In the genomic region with DNA sequence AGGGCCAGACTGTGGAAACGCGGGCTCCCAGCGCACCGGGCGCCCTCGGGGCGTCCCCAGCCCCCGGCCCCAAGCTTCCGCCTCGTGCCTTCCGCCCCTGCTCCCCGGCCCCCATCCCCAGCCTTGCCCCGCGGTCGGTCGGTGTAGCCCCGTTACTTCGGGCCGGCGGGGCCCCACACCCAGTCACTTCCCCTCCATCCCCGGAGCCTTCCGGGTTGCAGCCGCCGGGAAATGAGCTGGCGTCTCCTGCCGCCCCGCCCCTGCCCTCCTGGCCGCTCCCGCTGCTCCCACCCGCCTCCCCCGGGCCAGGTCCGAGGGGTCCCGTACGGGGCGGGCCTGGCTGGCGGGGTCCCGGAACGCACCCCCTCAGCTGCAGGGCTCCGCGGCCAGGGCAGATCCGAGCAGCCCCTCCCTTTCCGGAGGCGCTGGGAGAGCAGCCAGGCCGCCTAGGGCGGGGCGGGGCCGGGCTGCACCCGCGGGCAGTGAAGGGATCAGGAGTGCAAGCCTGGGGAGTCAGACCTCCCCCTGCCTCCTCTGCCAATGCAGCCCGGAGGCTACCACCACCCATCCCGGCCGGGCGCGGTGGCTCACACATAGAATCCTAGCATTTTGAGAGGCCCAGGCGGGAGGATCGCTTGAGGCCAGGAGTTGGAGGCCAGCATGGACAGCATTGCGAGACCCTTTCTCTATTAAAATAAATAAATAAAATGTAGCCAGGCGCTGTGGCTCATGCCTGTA, we compare ENCODE assay signal across 8 cellular contexts. TPM values are rescaled to one million over a fixed set of nuclear protein-coding genes. Genes with fewer than 3 reads are reported as not detected.
A peak's percentile ranks its signal among the peaks of the same experiment; 100 is the strongest.
DNase-seq lines count a peak whose midpoint lies in the region; ATAC-seq and TF ChIP-seq lines count a peak whose summit lies in the region.

No MANE protein-coding gene starts in this region.

- no peak for TF ChIP-seq RAD21 in SK-N-SH (IDR thresholded peaks at IDR 0.05; ENCODE audit: low read length)

- CTCF ChIA-PET in SK-N-SH (lab: Yijun Ruan, JAX): interaction anchor here (1.0 to 1.4 kb wide), 2 partner anchors 9 to 34 kb away, joined by 3 read pairs; partner anchors contain the start of gene BUD31

- H3K9me3 Mint-ChIP-seq in activated naive CD8-positive, alpha-beta T cell (ENCODE audit: low read depth): no peaks in the 10 kb centered on the region
- no peaks in the 10 kb centered on the region for H3K9me3 Mint-ChIP-seq in osteocyte (ENCODE audit: unreplicated experiment)

- H3K27ac ChIP-seq in SK-N-SH (ENCODE audit: low read depth in 2 of 2, low read length in 1 of 2): peak overlapping the region; percentile 12 to 45; a peak in 3 of 4 replicates
- peak overlapping the region; percentile 78 to 79 for H3K27ac ChIP-seq in uterus

- H3K27ac Mint-ChIP-seq in activated naive CD8-positive, alpha-beta T cell: peak overlapping the region; percentile 34
- H3K27ac Mint-ChIP-seq in osteocyte (ENCODE audit: unreplicated experiment): peak overlapping the region; percentile 38

- H3K27me3 Mint-ChIP-seq in activated naive CD8-positive, alpha-beta T cell: no peaks in the 10 kb centered on the region
- no peaks in the 10 kb centered on the region for H3K27me3 Mint-ChIP-seq in osteocyte (ENCODE audit: unreplicated experiment)

- H3K79me2 ChIP-seq in SK-N-SH (ENCODE audit: insufficient read depth): peaks cover 58% of the 10 kb centered on the region

- peak overlapping the region; percentile 81 for H3K9ac ChIP-seq in SK-N-SH

- intact Hi-C loops in Right ventricle myocardium inferior (cut with DNase I): loop anchor here (1.0 kb wide), 1 partner anchor 33 kb away; the partner anchor contains the start of genes BUD31 and PDAP1
- intact Hi-C loops in uterus (cut with DNase I; ENCODE audit: low total_unique reads): no loop called here

- TF ChIP-seq CTCF in SK-N-SH (IDR thresholded peaks at IDR 0.05): no peak
- TF ChIP-seq CTCF in osteocyte (IDR thresholded peaks at IDR 0.05): no peak
- no peak for TF ChIP-seq CTCF in uterus (IDR thresholded peaks at IDR 0.05)

- H2AFZ ChIP-seq in SK-N-SH (ENCODE audit: low read depth): peak overlapping the region; percentile 40; the same call in 1 of the 2 replicates

- peaks cover 42% of the 10 kb centered on the region for H3K4me1 Mint-ChIP-seq in activated naive CD8-positive, alpha-beta T cell (ENCODE audit: low read depth)
- peaks cover 34% of the 10 kb centered on the region for H3K4me1 Mint-ChIP-seq in osteocyte (ENCODE audit: unreplicated experiment)

- peaks cover 45% of the 10 kb centered on the region for H4K20me1 ChIP-seq in SK-N-SH (ENCODE audit: insufficient read depth)

- ATAC-seq in GM19438 (IDR thresholded peaks at IDR 0.05; ENCODE audit: low read depth, unreplicated experiment): peak; percentile 41
- ATAC-seq in Right ventricle myocardium inferior: peak; percentile 80

- WGBS in SK-N-SH (ENCODE audit: low lambda C conversion rate): 10% methylated on average over 29 of the region's 58 CpGs

- H3K9me2 ChIP-seq in SK-N-SH: no peaks in the 10 kb centered on the region

- H3K4me3 ChIP-seq in SK-N-SH (ENCODE audit: low read depth in 2 of 2, low read length in 1 of 2) (peak overlapping the region; percentile 55 to 93), uterus (peak overlapping the region; percentile 73 to 74)

- peak overlapping the region; percentile 79 for H3K4me3 Mint-ChIP-seq in activated naive CD8-positive, alpha-beta T cell
- H3K4me3 Mint-ChIP-seq in osteocyte (ENCODE audit: unreplicated experiment): peak overlapping the region; percentile 65

- DNase-seq in COLO829 (ENCODE audit: low spot score) (peak; percentile 68), HPDE6-E6E7 (ENCODE audit: extremely low spot score) (peak; percentile 66), SK-N-SH (peak; percentile 92), Right ventricle myocardium inferior (ENCODE audit: missing footprints) (peak; percentile 91), osteocyte (ENCODE audit: extremely low spot score, unreplicated experiment) (peak; percentile 89), uterus (peak; percentile 63 to 78)

- H3K27me3 ChIP-seq in SK-N-SH (ENCODE audit: insufficient read depth) (no peaks in the 10 kb centered on the region), uterus (no peaks in the 10 kb centered on the region)

- POLR2A ChIA-PET in SK-N-SH (lab: Yijun Ruan, JAX): interaction anchor here (0.6 to 1.1 kb wide), 3 partner anchors 18 to 1840 kb away, joined by 3 to 5 read pairs (median 3); no protein-coding TSS in a partner anchor

- H3K4me1 ChIP-seq in SK-N-SH (ENCODE audit: control insufficient read depth in 1 of 2, insufficient read depth in 2 of 2, low read depth in 1 of 2, low read length in 1 of 2): peaks cover 8 to 26% of the 10 kb centered on the region in 2 experiments; a peak in 2 of 4 replicates
- H3K4me1 ChIP-seq in uterus: peaks cover 0 to 6% of the 10 kb centered on the region in 2 donors

- H3K36me3 ChIP-seq in SK-N-SH (replicated peaks in 1 of 2; ENCODE audit: control insufficient read depth in 1 of 2, insufficient read depth in 2 of 2, low read length in 1 of 2) (peaks cover 0 to 30% of the 10 kb centered on the region in 2 experiments), uterus (no peaks in the 10 kb centered on the region)

- H3K9me3 ChIP-seq in SK-N-SH: no peaks in the 10 kb centered on the region
- H3K9me3 ChIP-seq in uterus: no peaks in the 10 kb centered on the region

- TF ChIP-seq EP300 in SK-N-SH (IDR thresholded peaks at IDR 0.05; ENCODE audit: borderline replicate concordance in 1 of 2, low read depth in 1 of 2, low read length in 1 of 2): no peak

- peak overlapping the region; percentile 99 for H3K4me2 ChIP-seq in SK-N-SH

- peaks cover 30% of the 10 kb centered on the region for H3F3A ChIP-seq in SK-N-SH (replicated peaks; ENCODE audit: insufficient read depth)

- H3K36me3 Mint-ChIP-seq in activated naive CD8-positive, alpha-beta T cell: peaks cover 6% of the 10 kb centered on the region
- peaks cover 2% of the 10 kb centered on the region for H3K36me3 Mint-ChIP-seq in osteocyte (ENCODE audit: unreplicated experiment)

- no peak for TF ChIP-seq POLR2A in uterus (IDR thresholded peaks at IDR 0.05)

TF ChIP-seq in SK-N-SH, 30 proteins besides CTCF, POLR2A, EP300 and RAD21 (continues in another document):
- TF ChIP-seq TCF12 (IDR thresholded peaks at IDR 0.05) (0 out of 2 replicates have a peak, but pooled peaks have one; percentile 17), ELF1 (IDR thresholded peaks at IDR 0.05) (peak; percentile 83), RFX5 (IDR thresholded peaks at IDR 0.05; ENCODE audit: low read length) (no peak), SIN3A (IDR thresholded peaks at IDR 0.05; ENCODE audit: borderline replicate concordance, low read depth, low read length) (peak; percentile 19; the same call in 1 of the 2 replicates), RCOR1 (IDR thresholded peaks at IDR 0.05; ENCODE audit: low read length) (peak; percentile 41; the same call in 1 of the 2 replicates), POLR2AphosphoS5 (IDR thresholded peaks at IDR 0.05; ENCODE audit: low read depth, low read length) (0 out of 2 replicates have a peak, but pooled peaks have one; percentile 45), ZBTB33 (IDR thresholded peaks at IDR 0.05; ENCODE audit: borderline replicate concordance, low read depth) (no peak), MXI1 (IDR thresholded peaks at IDR 0.05; ENCODE audit: low read depth, low read length) (no peak), USF1 (IDR thresholded peaks at IDR 0.05; ENCODE audit: borderline replicate concordance, low read depth) (no peak)

RNA-seq across cellular contexts. Expression of gene ARPC1B, which starts 0.7 kb away (rescaled TPM):
- 549 and 836 TPM in 2 replicates for polyA plus RNA-seq in SK-N-SH (2012; rRNA removed)
- polyA plus RNA-seq in SK-N-SH (2012; cell fraction: cytosol; rRNA removed): 499 and 604 TPM in 2 replicates
- 368 and 467 TPM in 2 replicates for polyA plus RNA-seq in SK-N-SH (2012; cell fraction: nucleus; rRNA removed)
- total RNA-seq in Right ventricle myocardium inferior (51.1 TPM), osteocyte (76.1 and 84.9 TPM in 2 replicates), uterus (100 to 1,000 TPM in 3 of 4 donors, 10 to 100 TPM in 1; 74.5 to 275 (median 196) TPM)

RNA-seq across cellular contexts. Expression of gene PDAP1, which starts 33.2 kb away (rescaled TPM):
- 296 and 389 TPM in 2 replicates for polyA plus RNA-seq in SK-N-SH (2012; rRNA removed)
- 589 and 668 TPM in 2 replicates for polyA plus RNA-seq in SK-N-SH (2012; cell fraction: cytosol; rRNA removed)
- polyA plus RNA-seq in SK-N-SH (2012; cell fraction: nucleus; rRNA removed): 105 and 146 TPM in 2 replicates
- 107 TPM for total RNA-seq in Right ventricle myocardium inferior
- 107 and 116 TPM in 2 replicates for total RNA-seq in osteocyte
- 100 to 1,000 TPM in 1 of 4 donors, 10 to 100 TPM in 3; 39.9 to 185 (median 72.1) TPM for total RNA-seq in uterus

RNA-seq across cellular contexts. Expression of gene BUD31, which starts 33.5 kb away (rescaled TPM):
- 124 and 162 TPM in 2 replicates for polyA plus RNA-seq in SK-N-SH (2012; rRNA removed)
- 146 and 187 TPM in 2 replicates for polyA plus RNA-seq in SK-N-SH (2012; cell fraction: cytosol; rRNA removed)
- 85.4 and 105 TPM in 2 replicates for polyA plus RNA-seq in SK-N-SH (2012; cell fraction: nucleus; rRNA removed)
- total RNA-seq in Right ventricle myocardium inferior (38.1 TPM), osteocyte (112 and 131 TPM in 2 replicates), uterus (10 to 100 TPM; 29.4 to 93.2 (median 54.4) TPM)

RNA-seq across cellular contexts. Expression of gene ARPC1A, which starts 49.5 kb away (rescaled TPM):
- polyA plus RNA-seq in SK-N-SH (2012; rRNA removed): 262 and 306 TPM in 2 replicates
- polyA plus RNA-seq in SK-N-SH (2012; cell fraction: cytosol; rRNA removed): 265 and 294 TPM in 2 replicates
- 86.2 and 95.3 TPM in 2 replicates for polyA plus RNA-seq in SK-N-SH (2012; cell fraction: nucleus; rRNA removed)
- 139 TPM for total RNA-seq in Right ventricle myocardium inferior
- 103 and 105 TPM in 2 replicates for total RNA-seq in osteocyte
- total RNA-seq in uterus: 100 to 1,000 TPM in 3 of 4 donors, 10 to 100 TPM in 1; 76.5 to 118 (median 103) TPM

Comparison
In these comparisons a context has a peak if more than half of its experiments do, and no peak if none do; other contexts are left out.
1. Peak in every context shown above with its lines: DNase-seq, ATAC-seq, H3K4me3 ChIP-seq and H3K27ac ChIP-seq.